ENCODE assay signal across 8 cellular contexts in genomic region chr10:43110318-43111071, GRCh38.
A peak's percentile ranks its signal among the peaks of the same experiment; 100 is the strongest.
DNase-seq lines count a peak whose midpoint lies in the region; ATAC-seq lines count a peak whose summit lies in the region.
"Had no signal": no experiment of that assay in that cellular context is flagged by ENCODE, and none has a peak within 500 bp of the region (broad histone marks: within the 10 kb centered on the region; RNA-seq: fewer than 3 reads in every experiment).

No MANE protein-coding gene starts in this region.

- no peaks in the 10 kb centered on the region for H3K36me3 Mint-ChIP-seq in stimulated activated effector memory CD8-positive, alpha-beta T cell treated with anti-CD3 and anti-CD28 coated beads, Interleukin-12 subunit alpha, Interleukin-12 subunit beta, amount 100 ng/mL, for 72 hours

- DNase-seq in dedifferentiated amniotic fluid mesenchymal stem cell (ENCODE audit: extremely low spot score): peak; percentile 59
- no peak for DNase-seq in stimulated activated effector memory CD8-positive, alpha-beta T cell treated with anti-CD3 and anti-CD28 coated beads, Interleukin-12 subunit alpha, Interleukin-12 subunit beta, amount 100 ng/mL, for 72 hours (ENCODE audit: low spot score in 2 of 2)
- DNase-seq in NCI-H1417 treated with DMSO at 0.1 percent for 48 hours (lab: John Stamatoyannopoulos, UW): no peak
- DNase-seq in hypothalamus (lab: John Stamatoyannopoulos, UW): no peak
- DNase-seq in HuH-7.5 (ENCODE audit: low spot score): no peak

- ATAC-seq in GM19351 (IDR thresholded peaks at IDR 0.05; ENCODE audit: unreplicated experiment) (peak; percentile 51), HG03045 (IDR thresholded peaks at IDR 0.05; ENCODE audit: unreplicated experiment) (peak; percentile 52)
- ATAC-seq in stimulated activated effector memory CD8-positive, alpha-beta T cell treated with anti-CD3 and anti-CD28 coated beads, Interleukin-12 subunit alpha, Interleukin-12 subunit beta, amount 100 ng/mL, for 72 hours: no peak
- ATAC-seq: HCT116 had no signal

- H3K27ac Mint-ChIP-seq in stimulated activated effector memory CD8-positive, alpha-beta T cell treated with anti-CD3 and anti-CD28 coated beads, Interleukin-12 subunit alpha, Interleukin-12 subunit beta, amount 100 ng/mL, for 72 hours: peak overlapping the region; percentile 87

- H3K4me1 Mint-ChIP-seq in stimulated activated effector memory CD8-positive, alpha-beta T cell treated with anti-CD3 and anti-CD28 coated beads, Interleukin-12 subunit alpha, Interleukin-12 subunit beta, amount 100 ng/mL, for 72 hours: peaks cover 16% of the 10 kb centered on the region

- H3K9me3 Mint-ChIP-seq in stimulated activated effector memory CD8-positive, alpha-beta T cell treated with anti-CD3 and anti-CD28 coated beads, Interleukin-12 subunit alpha, Interleukin-12 subunit beta, amount 100 ng/mL, for 72 hours: no peaks in the 10 kb centered on the region

- H3K4me3 Mint-ChIP-seq in stimulated activated effector memory CD8-positive, alpha-beta T cell treated with anti-CD3 and anti-CD28 coated beads, Interleukin-12 subunit alpha, Interleukin-12 subunit beta, amount 100 ng/mL, for 72 hours: no peak overlapping the region
